In genomic region chr3:53845103-53845880, GRCh38 we compare ENCODE assay signal across 1 cellular context.
A peak's percentile ranks its signal among the peaks of the same experiment; 100 is the strongest.
TF ChIP-seq lines count a peak whose summit lies in the region.

No MANE protein-coding gene starts in this region.

TF ChIP-seq in HepG2, 621 proteins besides CTCF, POLR2A, EP300 and RAD21 (continues in another document):
- TF ChIP-seq, protein P1, sequence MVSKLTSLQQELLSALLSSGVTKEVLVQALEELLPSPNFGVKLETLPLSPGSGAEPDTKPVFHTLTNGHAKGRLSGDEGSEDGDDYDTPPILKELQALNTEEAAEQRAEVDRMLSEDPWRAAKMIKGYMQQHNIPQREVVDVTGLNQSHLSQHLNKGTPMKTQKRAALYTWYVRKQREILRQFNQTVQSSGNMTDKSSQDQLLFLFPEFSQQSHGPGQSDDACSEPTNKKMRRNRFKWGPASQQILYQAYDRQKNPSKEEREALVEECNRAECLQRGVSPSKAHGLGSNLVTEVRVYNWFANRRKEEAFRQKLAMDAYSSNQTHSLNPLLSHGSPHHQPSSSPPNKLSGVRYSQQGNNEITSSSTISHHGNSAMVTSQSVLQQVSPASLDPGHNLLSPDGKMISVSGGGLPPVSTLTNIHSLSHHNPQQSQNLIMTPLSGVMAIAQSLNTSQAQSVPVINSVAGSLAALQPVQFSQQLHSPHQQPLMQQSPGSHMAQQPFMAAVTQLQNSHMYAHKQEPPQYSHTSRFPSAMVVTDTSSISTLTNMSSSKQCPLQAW (CRISPR knock-in tag; IDR thresholded peaks at IDR 0.05), result peak; percentile 42; the same call in 1 of the 2 replicates
- TF ChIP-seq TERF1 (CRISPR knock-in tag; IDR thresholded peaks at IDR 0.05) (0 out of 2 replicates have a peak, but pooled peaks have one; percentile 29), ZNF607 (CRISPR knock-in tag; IDR thresholded peaks at IDR 0.05; ENCODE audit: borderline replicate concordance) (0 out of 2 replicates have a peak, but pooled peaks have one; percentile 27), MIXL1 (CRISPR knock-in tag; IDR thresholded peaks at IDR 0.05) (no peak), SIN3A (IDR thresholded peaks at IDR 0.05; ENCODE audit: borderline replicate concordance, low read depth, low read length) (no peak), U2AF1 (optimal IDR thresholded peaks at IDR 0.05; ENCODE audit: low read depth, low read length) (peak; percentile 90), ZNF629 (CRISPR knock-in tag; conservative IDR thresholded peaks at IDR 0.05) (peak; percentile 91), ATF1 (CRISPR knock-in tag; IDR thresholded peaks at IDR 0.05) (0 out of 2 replicates have a peak, but pooled peaks have one; percentile 25), HNRNPL (IDR thresholded peaks at IDR 0.05; ENCODE audit: low read depth, low read length) (0 out of 2 replicates have a peak, but pooled peaks have one; percentile 9), RFX5 (IDR thresholded peaks at IDR 0.05; ENCODE audit: low read depth, low read length) (no peak), REL (CRISPR knock-in tag; conservative IDR thresholded peaks at IDR 0.05) (peak; percentile 38; the same call in 1 of the 2 replicates), RXRB (CRISPR knock-in tag; IDR thresholded peaks at IDR 0.05; ENCODE audit: borderline replicate concordance) (0 out of 2 replicates have a peak, but pooled peaks have one; percentile 26), ZNF407 (CRISPR knock-in tag; IDR thresholded peaks at IDR 0.05; ENCODE audit: not compliant biosample characterization) (peak; percentile 63), ZNF891 (CRISPR knock-in tag; IDR thresholded peaks at IDR 0.05) (no peak; the same call in 1 of the 2 replicates), GATAD1 (CRISPR knock-in tag; IDR thresholded peaks at IDR 0.05) (peak; percentile 12; the same call in 1 of the 2 replicates), ZNF317 (CRISPR knock-in tag; IDR thresholded peaks at IDR 0.05) (peak; percentile 19; the same call in 1 of the 2 replicates), WIZ (CRISPR knock-in tag; IDR thresholded peaks at IDR 0.05) (0 out of 2 replicates have a peak, but pooled peaks have one; percentile 30), ZNF768 (CRISPR knock-in tag; IDR thresholded peaks at IDR 0.05) (peak; percentile 51; the same call in 1 of the 2 replicates), ZNF572 (CRISPR knock-in tag; IDR thresholded peaks at IDR 0.05) (peak; percentile 75; the same call in 1 of the 2 replicates), CHD4 (IDR thresholded peaks at IDR 0.05; ENCODE audit: borderline replicate concordance, low read length) (peak; percentile 68; the same call in 1 of the 2 replicates), BRF2 (CRISPR knock-in tag; IDR thresholded peaks at IDR 0.05) (0 out of 2 replicates have a peak, but pooled peaks have one; percentile 20), ZNF20 (CRISPR knock-in tag; IDR thresholded peaks at IDR 0.05) (0 out of 2 replicates have a peak, but pooled peaks have one; percentile 42), MAX (IDR thresholded peaks at IDR 0.05) (no peak)
- TF ChIP-seq, protein P2, sequence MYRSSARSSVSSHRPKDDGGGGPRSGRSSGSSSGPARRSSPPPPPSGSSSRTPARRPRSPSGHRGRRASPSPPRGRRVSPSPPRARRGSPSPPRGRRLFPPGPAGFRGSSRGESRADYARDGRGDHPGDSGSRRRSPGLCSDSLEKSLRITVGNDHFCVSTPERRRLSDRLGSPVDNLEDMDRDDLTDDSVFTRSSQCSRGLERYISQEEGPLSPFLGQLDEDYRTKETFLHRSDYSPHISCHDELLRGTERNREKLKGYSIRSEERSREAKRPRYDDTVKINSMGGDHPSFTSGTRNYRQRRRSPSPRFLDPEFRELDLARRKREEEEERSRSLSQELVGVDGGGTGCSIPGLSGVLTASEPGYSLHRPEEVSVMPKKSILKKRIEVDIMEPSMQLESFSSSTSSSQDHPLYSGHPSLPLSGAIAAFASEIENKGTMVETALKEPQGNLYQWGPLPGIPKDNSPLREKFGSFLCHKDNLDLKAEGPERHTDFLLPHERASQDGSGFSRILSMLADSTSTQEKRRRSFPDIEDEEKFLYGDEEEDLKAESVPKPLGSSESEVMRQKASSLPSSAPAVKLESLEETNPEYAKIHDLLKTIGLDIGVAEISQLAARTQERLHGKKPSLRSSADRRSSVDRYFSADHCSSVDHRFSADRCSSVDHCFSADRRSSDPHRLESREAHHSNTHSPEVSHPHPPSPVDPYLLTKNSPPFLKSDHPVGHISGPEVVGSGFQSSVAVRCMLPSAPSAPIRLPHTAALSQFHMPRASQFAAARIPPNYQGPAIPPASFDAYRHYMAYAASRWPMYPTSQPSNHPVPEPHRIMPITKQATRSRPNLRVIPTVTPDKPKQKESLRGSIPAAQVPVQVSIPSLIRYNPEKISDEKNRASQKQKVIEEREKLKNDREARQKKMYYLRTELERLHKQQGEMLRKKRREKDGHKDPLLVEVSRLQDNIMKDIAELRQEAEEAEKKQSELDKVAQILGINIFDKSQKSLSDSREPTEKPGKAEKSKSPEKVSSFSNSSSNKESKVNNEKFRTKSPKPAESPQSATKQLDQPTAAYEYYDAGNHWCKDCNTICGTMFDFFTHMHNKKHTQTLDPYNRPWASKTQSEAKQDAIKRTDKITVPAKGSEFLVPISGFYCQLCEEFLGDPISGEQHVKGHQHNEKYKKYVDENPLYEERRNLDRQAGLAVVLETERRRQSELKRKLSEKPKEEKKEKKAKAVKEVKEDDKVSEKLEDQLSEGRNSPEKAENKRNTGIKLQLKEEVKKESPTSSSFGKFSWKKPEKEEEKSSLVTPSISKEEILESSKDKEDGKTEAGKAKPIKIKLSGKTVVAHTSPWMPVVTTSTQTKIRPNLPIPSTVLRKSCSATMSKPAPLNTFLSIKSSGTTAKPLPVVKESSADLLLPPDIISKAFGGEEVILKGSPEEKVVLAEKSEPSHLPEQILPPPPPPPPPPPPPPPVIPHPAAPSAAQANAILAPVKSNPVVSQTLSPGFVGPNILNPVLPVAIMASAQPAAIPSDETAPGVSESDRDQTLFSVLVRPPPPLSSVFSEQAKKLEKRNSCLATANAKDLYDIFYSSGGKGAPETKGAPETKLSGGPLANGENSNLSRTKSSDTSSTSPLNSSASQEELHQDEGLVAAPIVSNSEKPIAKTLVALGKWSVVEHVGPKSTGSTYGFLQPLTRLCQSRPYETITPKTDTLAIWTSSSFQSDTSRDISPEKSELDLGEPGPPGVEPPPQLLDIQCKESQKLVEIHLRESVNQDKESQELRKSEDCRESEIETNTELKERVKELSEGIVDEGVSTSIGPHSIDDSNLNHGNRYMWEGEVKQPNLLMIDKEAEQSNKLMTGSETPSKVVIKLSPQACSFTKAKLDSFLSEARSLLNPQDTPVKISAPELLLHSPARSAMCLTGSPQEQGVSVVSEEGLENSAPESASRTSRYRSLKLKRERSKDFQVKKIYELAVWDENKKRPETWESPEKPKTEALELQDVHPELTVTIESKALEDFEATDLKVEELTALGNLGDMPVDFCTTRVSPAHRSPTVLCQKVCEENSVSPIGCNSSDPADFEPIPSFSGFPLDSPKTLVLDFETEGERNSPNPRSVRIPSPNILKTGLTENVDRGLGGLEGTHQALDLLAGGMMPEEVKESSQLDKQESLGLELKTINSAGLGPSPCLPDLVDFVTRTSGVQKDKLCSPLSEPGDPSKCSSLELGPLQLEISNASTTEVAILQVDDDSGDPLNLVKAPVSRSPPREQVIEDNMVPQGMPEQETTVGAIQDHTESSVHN (CRISPR knock-in tag; IDR thresholded peaks at IDR 0.05), result 0 out of 2 replicates have a peak, but pooled peaks have one; percentile 59
- TF ChIP-seq, protein P3, sequence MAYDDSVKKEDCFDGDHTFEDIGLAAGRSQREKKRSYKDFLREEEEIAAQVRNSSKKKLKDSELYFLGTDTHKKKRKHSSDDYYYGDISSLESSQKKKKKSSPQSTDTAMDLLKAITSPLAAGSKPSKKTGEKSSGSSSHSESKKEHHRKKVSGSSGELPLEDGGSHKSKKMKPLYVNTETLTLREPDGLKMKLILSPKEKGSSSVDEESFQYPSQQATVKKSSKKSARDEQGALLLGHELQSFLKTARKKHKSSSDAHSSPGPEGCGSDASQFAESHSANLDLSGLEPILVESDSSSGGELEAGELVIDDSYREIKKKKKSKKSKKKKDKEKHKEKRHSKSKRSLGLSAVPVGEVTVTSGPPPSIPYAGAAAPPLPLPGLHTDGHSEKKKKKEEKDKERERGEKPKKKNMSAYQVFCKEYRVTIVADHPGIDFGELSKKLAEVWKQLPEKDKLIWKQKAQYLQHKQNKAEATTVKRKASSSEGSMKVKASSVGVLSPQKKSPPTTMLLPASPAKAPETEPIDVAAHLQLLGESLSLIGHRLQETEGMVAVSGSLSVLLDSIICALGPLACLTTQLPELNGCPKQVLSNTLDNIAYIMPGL (CRISPR knock-in tag; IDR thresholded peaks at IDR 0.05; ENCODE audit: borderline replicate concordance in 1 of 2, low read depth in 1 of 2), result peak in 1 of 2 experiments; percentile 25; a peak in 2 of 4 replicates
- TF ChIP-seq, protein P4, sequence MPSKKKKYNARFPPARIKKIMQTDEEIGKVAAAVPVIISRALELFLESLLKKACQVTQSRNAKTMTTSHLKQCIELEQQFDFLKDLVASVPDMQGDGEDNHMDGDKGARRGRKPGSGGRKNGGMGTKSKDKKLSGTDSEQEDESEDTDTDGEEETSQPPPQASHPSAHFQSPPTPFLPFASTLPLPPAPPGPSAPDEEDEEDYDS (CRISPR knock-in tag; IDR thresholded peaks at IDR 0.05), result no peak
- TF ChIP-seq, protein P5, sequence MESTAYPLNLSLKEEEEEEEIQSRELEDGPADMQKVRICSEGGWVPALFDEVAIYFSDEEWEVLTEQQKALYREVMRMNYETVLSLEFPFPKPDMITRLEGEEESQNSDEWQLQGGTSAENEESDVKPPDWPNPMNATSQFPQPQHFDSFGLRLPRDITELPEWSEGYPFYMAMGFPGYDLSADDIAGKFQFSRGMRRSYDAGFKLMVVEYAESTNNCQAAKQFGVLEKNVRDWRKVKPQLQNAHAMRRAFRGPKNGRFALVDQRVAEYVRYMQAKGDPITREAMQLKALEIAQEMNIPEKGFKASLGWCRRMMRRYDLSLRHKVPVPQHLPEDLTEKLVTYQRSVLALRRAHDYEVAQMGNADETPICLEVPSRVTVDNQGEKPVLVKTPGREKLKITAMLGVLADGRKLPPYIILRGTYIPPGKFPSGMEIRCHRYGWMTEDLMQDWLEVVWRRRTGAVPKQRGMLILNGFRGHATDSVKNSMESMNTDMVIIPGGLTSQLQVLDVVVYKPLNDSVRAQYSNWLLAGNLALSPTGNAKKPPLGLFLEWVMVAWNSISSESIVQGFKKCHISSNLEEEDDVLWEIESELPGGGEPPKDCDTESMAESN (CRISPR knock-in tag; conservative IDR thresholded peaks at IDR 0.05), result no peak
